8 cellular contexts compared by ENCODE assay signal in the genomic region with DNA sequence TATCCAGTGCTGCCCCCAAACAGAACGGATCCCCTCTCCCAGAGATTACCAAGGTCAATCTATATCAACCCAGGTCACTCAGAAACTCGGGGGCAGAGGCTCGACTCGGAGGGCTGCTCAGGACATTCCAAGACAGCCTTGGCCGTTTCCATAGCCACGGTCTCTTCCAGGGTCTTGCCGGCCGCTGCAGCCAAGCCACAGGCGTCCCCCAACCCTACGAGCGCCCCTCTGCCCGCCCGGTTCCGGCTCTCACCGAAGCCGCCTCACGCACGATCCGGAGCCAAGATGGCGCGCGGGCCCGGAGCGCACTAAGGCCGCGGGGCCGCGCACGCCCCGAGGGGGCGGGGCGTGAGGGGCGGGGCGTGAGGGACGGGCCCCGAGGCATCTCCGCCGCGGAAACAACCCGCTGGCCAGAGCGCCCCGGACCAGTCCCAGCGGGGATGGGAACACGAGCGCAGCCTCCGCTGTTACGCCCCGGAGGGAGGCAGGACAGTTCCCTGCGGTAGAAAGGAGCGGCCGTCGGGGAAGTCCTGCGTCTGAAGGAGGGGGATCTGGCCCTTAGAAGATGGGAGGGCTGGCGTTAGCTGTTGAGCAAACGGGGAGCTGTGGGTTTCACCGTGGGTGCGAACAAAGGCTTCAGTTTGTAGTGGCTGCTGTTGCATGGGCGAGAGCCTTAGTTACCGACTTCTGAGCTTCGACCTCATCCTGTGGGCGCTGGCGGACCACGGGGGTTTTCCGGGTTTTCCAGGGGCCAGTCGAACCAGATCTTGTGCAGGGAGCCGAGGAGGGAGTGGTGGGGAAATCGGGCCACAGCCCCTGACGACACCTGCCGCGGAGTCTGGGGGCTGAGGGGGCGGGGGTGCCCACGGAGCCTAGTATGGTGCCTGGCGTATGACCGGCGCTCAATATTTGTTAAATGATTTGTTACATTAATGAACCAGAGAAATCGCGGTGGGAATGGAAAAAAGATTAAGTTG. TPM values are rescaled to one million over a fixed set of nuclear protein-coding genes. Genes with fewer than 3 reads are reported as not detected.
DNase-seq lines count a peak whose midpoint lies in the region; ATAC-seq and TF ChIP-seq lines count a peak whose summit lies in the region.

A gene with protein sequence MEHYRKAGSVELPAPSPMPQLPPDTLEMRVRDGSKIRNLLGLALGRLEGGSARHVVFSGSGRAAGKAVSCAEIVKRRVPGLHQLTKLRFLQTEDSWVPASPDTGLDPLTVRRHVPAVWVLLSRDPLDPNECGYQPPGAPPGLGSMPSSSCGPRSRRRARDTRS (minus strand): TSS at position 287 of the 977 bp plus-strand sequence. CDS start 801 bp downstream, outside the sequence.

- no peak within 1 kb of the TSS for H3K23ac ChIP-seq in trophoblast cell (ENCODE audit: low read length)

- peak; percentile 89 for ATAC-seq in activated naive CD8-positive, alpha-beta T cell treated with anti-CD3 and anti-CD28 coated beads, Interleukin-2, amount 50 U/mL, for 24 hours

- peak within 1 kb of the TSS; percentile 50 for H2BK120ac ChIP-seq in trophoblast cell (ENCODE audit: insufficient read depth, low read length, poor library complexity)

- peak within 1 kb of the TSS; percentile 95 for H3K4me2 ChIP-seq in Loucy (ENCODE audit: low read depth, low read length, poor library complexity, severe bottlenecking)
- peak within 1 kb of the TSS; percentile 67 for H3K4me2 ChIP-seq in trophoblast cell (ENCODE audit: low read length)

- no peaks in the 10 kb centered on the region for H3K27me3 Mint-ChIP-seq in activated naive CD8-positive, alpha-beta T cell treated with anti-CD3 and anti-CD28 coated beads, Interleukin-2, amount 50 U/mL, for 24 hours

- peak within 1 kb of the TSS; percentile 19 for H2AK5ac ChIP-seq in trophoblast cell (ENCODE audit: low read length)

- H2BK12ac ChIP-seq in trophoblast cell (ENCODE audit: low read length), result no peak within 1 kb of the TSS

- H3K27ac ChIP-seq in cardiac muscle cell (peak within 1 kb of the TSS; percentile 79), trophoblast cell (ENCODE audit: low read depth, low read length) (no peak within 1 kb of the TSS), tibial nerve (peak within 1 kb of the TSS; percentile 74 to 96 (median 93))

- peak within 1 kb of the TSS; percentile 12 for H3K4ac ChIP-seq in trophoblast cell (ENCODE audit: low read depth, low read length)

- WGBS in trophoblast cell (ENCODE audit: extremely low coverage, insufficient coverage, insufficient read length), result no CpG with 5 or more reads among the region's 77 CpGs
- 1% methylated on average over 31 to 40 of the region's 77 CpGs for WGBS in tibial nerve, 2 donors

- H3K9me2 ChIP-seq in Loucy (replicated peaks; ENCODE audit: low read depth, low read length), result no peaks in the 10 kb centered on the region

- no peaks in the 10 kb centered on the region for H3K27me3 ChIP-seq in Loucy (ENCODE audit: insufficient read depth, low read length, poor library complexity, severe bottlenecking)
- no peaks in the 10 kb centered on the region for H3K27me3 ChIP-seq in cardiac muscle cell
- H3K27me3 ChIP-seq in trophoblast cell (ENCODE audit: insufficient read depth, low read length), result no peaks in the 10 kb centered on the region
- no peaks in the 10 kb centered on the region for H3K27me3 ChIP-seq in tibial nerve

- H4K8ac ChIP-seq in trophoblast cell (ENCODE audit: low read depth, low read length), result peak within 1 kb of the TSS; percentile 72

- peaks cover 16% of the 10 kb centered on the region for H3K36me3 Mint-ChIP-seq in activated naive CD8-positive, alpha-beta T cell treated with anti-CD3 and anti-CD28 coated beads, Interleukin-2, amount 50 U/mL, for 24 hours (ENCODE audit: low read depth)

- TF ChIP-seq CTCF in Loucy (conservative IDR thresholded peaks at IDR 0.05; ENCODE audit: low read length) (no peak), cardiac muscle cell (IDR thresholded peaks at IDR 0.05; ENCODE audit: low read depth, low read length) (no peak), tibial nerve (IDR thresholded peaks at IDR 0.05) (no peak)

- no peaks in the 10 kb centered on the region for H3K9me3 Mint-ChIP-seq in activated naive CD8-positive, alpha-beta T cell treated with anti-CD3 and anti-CD28 coated beads, Interleukin-2, amount 50 U/mL, for 24 hours

- DNase-seq in GDM1 (lab: John Stamatoyannopoulos, UW) (peak; percentile 76), GOT3 (lab: John Stamatoyannopoulos, UW) (peak; percentile 25), SW480 (ENCODE audit: low spot score) (peak; percentile 80), cardiac muscle cell (ENCODE audit: low read depth in 1 of 2, low spot score in 1 of 2) (peak; percentile 89 to 91), trophoblast cell (peak; percentile 84 to 96), tibial nerve (ENCODE audit: low spot score in 2 of 2) (peak; percentile 65 to 80)
- DNase-seq in activated naive CD8-positive, alpha-beta T cell treated with anti-CD3 and anti-CD28 coated beads, Interleukin-2, amount 50 U/mL, for 24 hours, result peak; percentile 84

- H2BK5ac ChIP-seq in trophoblast cell (ENCODE audit: low read depth, low read length, poor library complexity), result no peak within 1 kb of the TSS

- peak within 1 kb of the TSS; percentile 66 for H3K14ac ChIP-seq in trophoblast cell (ENCODE audit: low read length)

- H3K79me2 ChIP-seq in Loucy (ENCODE audit: insufficient read depth, low read length) (peaks cover 25% of the 10 kb centered on the region), trophoblast cell (ENCODE audit: control insufficient read depth, insufficient read depth, low read length, poor library complexity) (peaks cover 8% of the 10 kb centered on the region)

- H2AFZ ChIP-seq in Loucy (ENCODE audit: low read length), result peak within 1 kb of the TSS; percentile 87
- peak within 1 kb of the TSS; percentile 81 for H2AFZ ChIP-seq in trophoblast cell (ENCODE audit: insufficient read depth, low read length, poor library complexity)

- no peaks in the 10 kb centered on the region for H3F3A ChIP-seq in Loucy (ENCODE audit: low read depth)

- H3K4me1 Mint-ChIP-seq in activated naive CD8-positive, alpha-beta T cell treated with anti-CD3 and anti-CD28 coated beads, Interleukin-2, amount 50 U/mL, for 24 hours, result peaks cover 23% of the 10 kb centered on the region

- peak within 1 kb of the TSS; percentile 88 for H3K4me3 Mint-ChIP-seq in activated naive CD8-positive, alpha-beta T cell treated with anti-CD3 and anti-CD28 coated beads, Interleukin-2, amount 50 U/mL, for 24 hours

- H4K12ac ChIP-seq in trophoblast cell (ENCODE audit: low read depth, low read length), result peak within 1 kb of the TSS; percentile 67

- peak within 1 kb of the TSS; percentile 65 for H4K91ac ChIP-seq in trophoblast cell (ENCODE audit: low read depth, low read length)

- H3K4me3 ChIP-seq in Loucy (ENCODE audit: low read length, poor library complexity, severe bottlenecking), result peak within 1 kb of the TSS; percentile 84
- peak within 1 kb of the TSS; percentile 58 for H3K4me3 ChIP-seq in cardiac muscle cell
- peak within 1 kb of the TSS; percentile 83 for H3K4me3 ChIP-seq in trophoblast cell (ENCODE audit: low read depth, low read length)
- H3K4me3 ChIP-seq in tibial nerve, result peak within 1 kb of the TSS; percentile 58 to 81 (median 72)

- TF ChIP-seq EP300 in tibial nerve (IDR thresholded peaks at IDR 0.05), result peak in 1 of 2 donors; percentile 96

- TF ChIP-seq POLR2A in tibial nerve (IDR thresholded peaks at IDR 0.05), result peak; percentile 57 to 88

- H3K36me3 ChIP-seq in Loucy (ENCODE audit: insufficient read depth, low read length), result no peaks in the 10 kb centered on the region; the same call in 1 of the 2 replicates
- peaks cover 4% of the 10 kb centered on the region for H3K36me3 ChIP-seq in cardiac muscle cell
- peaks cover 2 to 4% of the 10 kb centered on the region in 2 experiments for H3K36me3 ChIP-seq in trophoblast cell (ENCODE audit: control insufficient read depth in 1 of 2, insufficient read depth in 2 of 2, low read length in 2 of 2)
- peaks cover 0 to 50% (median 9%) of the 10 kb centered on the region in 3 donors for H3K36me3 ChIP-seq in tibial nerve

- H4K20me1 ChIP-seq in Loucy (ENCODE audit: insufficient read depth, low read length, poor library complexity, severe bottlenecking), result no peaks in the 10 kb centered on the region

- H3K9ac ChIP-seq in Loucy (ENCODE audit: low read depth, low read length, poor library complexity, severe bottlenecking) (peak within 1 kb of the TSS; percentile 87), trophoblast cell (ENCODE audit: low read length) (peak within 1 kb of the TSS; percentile 70)

- peak within 1 kb of the TSS; percentile 89 for H3K27ac Mint-ChIP-seq in activated naive CD8-positive, alpha-beta T cell treated with anti-CD3 and anti-CD28 coated beads, Interleukin-2, amount 50 U/mL, for 24 hours

- peak within 1 kb of the TSS; percentile 64 for H3K18ac ChIP-seq in trophoblast cell (ENCODE audit: low read length)

- H3K79me1 ChIP-seq in trophoblast cell (ENCODE audit: low read length), result peaks cover 8% of the 10 kb centered on the region

- H3K9me3 ChIP-seq in Loucy (ENCODE audit: insufficient read depth, low read depth, low read length) (no peaks in the 10 kb centered on the region), cardiac muscle cell (ENCODE audit: low read depth) (no peaks in the 10 kb centered on the region), trophoblast cell (ENCODE audit: insufficient read depth, low read depth, low read length) (no peaks in the 10 kb centered on the region), tibial nerve (no peaks in the 10 kb centered on the region)

- H3K4me1 ChIP-seq in Loucy (ENCODE audit: insufficient read depth, low read length, poor library complexity, severe bottlenecking) (peaks cover 14% of the 10 kb centered on the region), cardiac muscle cell (ENCODE audit: low read depth) (peaks cover 8% of the 10 kb centered on the region), trophoblast cell (ENCODE audit: control insufficient read depth in 1 of 2, insufficient read depth in 2 of 2, low read length in 2 of 2) (peaks cover 6 to 10% of the 10 kb centered on the region in 2 experiments), tibial nerve (peaks cover 0 to 28% (median 15%) of the 10 kb centered on the region in 4 donors)

RNA-seq across cellular contexts. Expression of the gene that starts here (rescaled TPM):
- total RNA-seq in cardiac muscle cell (68.4 and 71.6 TPM in 2 replicates), tibial nerve (10 to 100 TPM; 31.4 to 45.9 (median 45.4) TPM)
- polyA plus RNA-seq in cardiac muscle cell, result 84.3 and 89.4 TPM in 2 replicates
- 16.8 and 17.4 TPM in 2 replicates for polyA plus RNA-seq in trophoblast cell (2013)

Comparison
In these comparisons a context has a peak if more than half of its experiments do, and no peak if none do; other contexts are left out.
1. DNase-seq: peak in every context shown above with its lines; median percentile 90 in cardiac muscle cell; 90 in trophoblast cell; 84 in activated naive CD8-positive, alpha-beta T cell treated with anti-CD3 and anti-CD28 coated beads, Interleukin-2, amount 50 U/mL, for 24 hours; 80 in SW480; 76 in GDM1; 72 in tibial nerve; 25 in GOT3.